Comparison of ENCODE assay signal across 12 cellular contexts in genomic region chrX:150478496-150479492, GRCh38.
DNase-seq lines count a peak whose midpoint lies in the region; ATAC-seq lines count a peak whose summit lies in the region.
"Had no signal": no experiment of that assay in that cellular context is flagged by ENCODE, and none has a peak within 500 bp of the region (broad histone marks: within the 10 kb centered on the region; RNA-seq: fewer than 3 reads in every experiment).

No MANE protein-coding gene starts in this region.

- peak; percentile 70 to 73 for ATAC-seq in activated CD4-positive, CD25-positive, alpha-beta regulatory T cell treated with anti-CD3 and anti-CD28 coated beads, Interleukin-2, amount 50 U/mL, for 24 hours
- ATAC-seq in HG03139 (IDR thresholded peaks at IDR 0.05; ENCODE audit: unreplicated experiment) = peak; percentile 62
- ATAC-seq in activated T-cell treated with anti-CD3 and anti-CD28 coated beads, Interleukin-2, amount 50 U/mL, for 4 hours = peak; percentile 65 to 69
- no peak for ATAC-seq in GM21576 (IDR thresholded peaks at IDR 0.05; ENCODE audit: unreplicated experiment)

- H3K36me3 Mint-ChIP-seq in activated T-cell treated with anti-CD3 and anti-CD28 coated beads, Interleukin-2, amount 50 U/mL, for 4 hours (ENCODE audit: insufficient read depth) = no peaks in the 10 kb centered on the region

- no peaks in the 10 kb centered on the region for H3K9me3 Mint-ChIP-seq in activated T-cell treated with anti-CD3 and anti-CD28 coated beads, Interleukin-2, amount 50 U/mL, for 4 hours

- peaks cover 42% of the 10 kb centered on the region for H3K4me1 Mint-ChIP-seq in activated T-cell treated with anti-CD3 and anti-CD28 coated beads, Interleukin-2, amount 50 U/mL, for 4 hours (ENCODE audit: low read depth)

- DNase-seq in activated CD4-positive, CD25-positive, alpha-beta regulatory T cell (lab: John Stamatoyannopoulos, UW) = no peak
- DNase-seq in activated T-cell treated with anti-CD3 and anti-CD28 coated beads, Interleukin-2, amount 50 U/mL, for 4 hours = peak; percentile 16
- DNase-seq in stimulated activated CD8-positive, alpha-beta memory T cell treated with anti-CD3 and anti-CD28 coated beads, Interleukin-4, amount 100 ng/mL, for 48 hours = peak; percentile 30
- DNase-seq in EL (no peak), NCI-H1105 (lab: John Stamatoyannopoulos, UW) (no peak)
- DNase-seq: activated gamma-delta T cell, GOT3, NCI-H524 treated with DMSO at 0.1 percent for 48 hours, trophoblast cell had no signal

- no peaks in the 10 kb centered on the region for H3K27me3 Mint-ChIP-seq in activated T-cell treated with anti-CD3 and anti-CD28 coated beads, Interleukin-2, amount 50 U/mL, for 4 hours (ENCODE audit: low read depth)

- peak overlapping the region; percentile 48 for H3K4me3 Mint-ChIP-seq in activated T-cell treated with anti-CD3 and anti-CD28 coated beads, Interleukin-2, amount 50 U/mL, for 4 hours

Comparison
In these comparisons a context has a peak if more than half of its experiments do, and no peak if none do; other contexts are left out.
1. DNase-seq: peak in activated T-cell treated with anti-CD3 and anti-CD28 coated beads, Interleukin-2, amount 50 U/mL, for 4 hours (single experiment) and stimulated activated CD8-positive, alpha-beta memory T cell treated with anti-CD3 and anti-CD28 coated beads, Interleukin-4, amount 100 ng/mL, for 48 hours (single experiment); none in activated CD4-positive, CD25-positive, alpha-beta regulatory T cell (0 of 4), EL (single experiment) and NCI-H1105 (single experiment).